ENCODE assay signal across 22 cellular contexts in the genomic region with DNA sequence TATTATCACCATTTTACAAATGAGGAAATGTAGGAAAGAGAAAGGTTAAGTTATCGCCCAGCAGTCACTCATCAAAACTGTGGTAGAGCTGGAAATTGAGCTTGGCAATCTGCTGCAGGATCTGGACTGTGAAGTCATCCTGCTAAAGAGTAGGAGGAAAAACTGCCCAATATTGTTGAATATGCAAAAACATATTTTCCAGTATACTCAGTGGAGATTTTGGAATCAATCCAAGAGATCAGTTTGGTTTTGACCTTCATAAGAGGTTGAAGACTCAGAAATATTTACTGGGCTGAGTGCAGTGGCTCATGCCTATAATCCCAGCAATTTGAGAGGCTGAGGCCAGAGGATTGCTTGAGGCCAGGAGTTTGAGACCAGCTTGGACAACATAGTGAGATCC.
"Had no signal": no experiment of that assay in that cellular context is flagged by ENCODE, and none has a peak within 500 bp of the region (broad histone marks: within the 10 kb centered on the region; RNA-seq: fewer than 3 reads in every experiment).

No MANE protein-coding gene starts in this region.

- H3K27ac Mint-ChIP-seq: activated CD4-positive, alpha-beta memory T cell treated with anti-CD3 and anti-CD28 coated beads, Interleukin-2, amount 10 ng/mL, durations not matched to agents 7 days and 5 days; activated naive CD8-positive, alpha-beta T cell treated with anti-CD3 and anti-CD28 coated beads, Interleukin-2, amount 10 ng/mL, durations not matched to agents 7 days and 5 days; activated T-helper 17 cell treated with anti-CD3 and anti-CD28 coated beads, Interleukin-2, amount 50 U/mL, for 72 hours; nephron; T-helper 2 cell treated with Interferon-gamma antibody and Interleukin-4, amounts not matched to agents 5 μg/mL and 100 μg/mL, for 36 hours had no signal

- ATAC-seq: activated T-helper 17 cell treated with anti-CD3 and anti-CD28 coated beads, Interleukin-2, amount 50 U/mL, for 72 hours; gastrocnemius medialis; left lobe of liver; stimulated activated naive CD8-positive, alpha-beta T cell treated with anti-CD3 and anti-CD28 coated beads, Interleukin-15, Interleukin-2, amounts not matched to agents 100 U/mL and 50 U/mL, for 24 hours had no signal

- H3K9me3 ChIP-seq: breast epithelium, esophagus muscularis mucosa, gastrocnemius medialis, tibial nerve had no signal

- H3K9me3 Mint-ChIP-seq: activated naive CD8-positive, alpha-beta T cell treated with anti-CD3 and anti-CD28 coated beads, Interleukin-2, amount 10 ng/mL, durations not matched to agents 7 days and 5 days; activated T-helper 17 cell treated with anti-CD3 and anti-CD28 coated beads, Interleukin-2, amount 50 U/mL, for 72 hours; nephron; T-helper 2 cell treated with Interferon-gamma antibody and Interleukin-4, amounts not matched to agents 5 μg/mL and 100 μg/mL, for 36 hours had no signal

- H3K27me3 ChIP-seq: breast epithelium, esophagus muscularis mucosa, gastrocnemius medialis, tibial nerve had no signal

- H3K4me1 Mint-ChIP-seq: activated CD4-positive, alpha-beta memory T cell treated with anti-CD3 and anti-CD28 coated beads, Interleukin-2, amount 10 ng/mL, durations not matched to agents 7 days and 5 days; activated naive CD8-positive, alpha-beta T cell treated with anti-CD3 and anti-CD28 coated beads, Interleukin-2, amount 10 ng/mL, durations not matched to agents 7 days and 5 days; activated T-helper 17 cell treated with anti-CD3 and anti-CD28 coated beads, Interleukin-2, amount 50 U/mL, for 72 hours; nephron had no signal

- H3K36me3 ChIP-seq: breast epithelium, esophagus muscularis mucosa, gastrocnemius medialis, tibial nerve had no signal

- H3K27ac ChIP-seq: breast epithelium, esophagus muscularis mucosa, gastrocnemius medialis, tibial nerve had no signal

- H3K36me3 Mint-ChIP-seq: activated naive CD8-positive, alpha-beta T cell treated with anti-CD3 and anti-CD28 coated beads, Interleukin-2, amount 10 ng/mL, durations not matched to agents 7 days and 5 days had no signal

- H3K4me3 ChIP-seq: breast epithelium, esophagus muscularis mucosa, gastrocnemius medialis, tibial nerve had no signal

- DNase-seq: activated CD4-positive, alpha-beta memory T cell treated with anti-CD3 and anti-CD28 coated beads, Interleukin-2, amount 10 ng/mL, durations not matched to agents 7 days and 5 days; activated CD4-positive, alpha-beta T cell treated with anti-CD3 and anti-CD28 coated beads for 48 hours; activated naive CD4-positive, alpha-beta T cell; activated naive CD8-positive, alpha-beta T cell treated with anti-CD3 and anti-CD28 coated beads, Interleukin-2, amount 10 ng/mL, durations not matched to agents 7 days and 5 days; activated T-cell treated with anti-CD3 and anti-CD28 coated beads, Interleukin-2, amount 50 U/mL, for 1 hour; aorta; cortex of kidney; effector CD8-positive, alpha-beta T cell; gastrocnemius medialis; head of caudate nucleus; kidney; midbrain; retina; stimulated activated CD4-positive, alpha-beta T cell treated with anti-CD3 and anti-CD28 coated beads, Interleukin-2, amount 100 ng/mL, for 24 hours; stimulated activated naive CD8-positive, alpha-beta T cell treated with anti-CD3 and anti-CD28 coated beads, Interleukin-15, Interleukin-2, amounts not matched to agents 100 U/mL and 50 U/mL, for 24 hours had no signal

- H3K4me3 Mint-ChIP-seq: activated CD4-positive, alpha-beta memory T cell treated with anti-CD3 and anti-CD28 coated beads, Interleukin-2, amount 10 ng/mL, durations not matched to agents 7 days and 5 days; activated naive CD8-positive, alpha-beta T cell treated with anti-CD3 and anti-CD28 coated beads, Interleukin-2, amount 10 ng/mL, durations not matched to agents 7 days and 5 days; activated T-helper 17 cell treated with anti-CD3 and anti-CD28 coated beads, Interleukin-2, amount 50 U/mL, for 72 hours; nephron; T-helper 2 cell treated with Interferon-gamma antibody and Interleukin-4, amounts not matched to agents 5 μg/mL and 100 μg/mL, for 36 hours had no signal

- H3K4me1 ChIP-seq: breast epithelium, gastrocnemius medialis, tibial nerve had no signal
